In genomic region chr5:133718457-133718856, GRCh38 we compare ENCODE assay signal across 7 cellular contexts.
"Had no signal": no experiment of that assay in that cellular context is flagged by ENCODE, and none has a peak within 500 bp of the region (broad histone marks: within the 10 kb centered on the region; RNA-seq: fewer than 3 reads in every experiment).

No MANE protein-coding gene starts in this region.

- H2AFZ ChIP-seq: GM23248 had no signal

- H3K9me3 ChIP-seq: HAP-1 had no signal

- FAIRE-seq: HTR-8/SVneo had no signal

- H3K36me3 ChIP-seq: HAP-1 had no signal

- H3K27ac ChIP-seq: GM23248 had no signal

- H3K4me1 ChIP-seq: HAP-1 had no signal

- ATAC-seq: HCT116 had no signal

- DNase-seq: GM23248, GOT3, H7, KG1 had no signal

- H3K4me3 ChIP-seq: GM23248, HAP-1 had no signal

- H3K9ac ChIP-seq: GM23248 had no signal
